ENCODE assay signal across 8 cellular contexts in the genomic region with DNA sequence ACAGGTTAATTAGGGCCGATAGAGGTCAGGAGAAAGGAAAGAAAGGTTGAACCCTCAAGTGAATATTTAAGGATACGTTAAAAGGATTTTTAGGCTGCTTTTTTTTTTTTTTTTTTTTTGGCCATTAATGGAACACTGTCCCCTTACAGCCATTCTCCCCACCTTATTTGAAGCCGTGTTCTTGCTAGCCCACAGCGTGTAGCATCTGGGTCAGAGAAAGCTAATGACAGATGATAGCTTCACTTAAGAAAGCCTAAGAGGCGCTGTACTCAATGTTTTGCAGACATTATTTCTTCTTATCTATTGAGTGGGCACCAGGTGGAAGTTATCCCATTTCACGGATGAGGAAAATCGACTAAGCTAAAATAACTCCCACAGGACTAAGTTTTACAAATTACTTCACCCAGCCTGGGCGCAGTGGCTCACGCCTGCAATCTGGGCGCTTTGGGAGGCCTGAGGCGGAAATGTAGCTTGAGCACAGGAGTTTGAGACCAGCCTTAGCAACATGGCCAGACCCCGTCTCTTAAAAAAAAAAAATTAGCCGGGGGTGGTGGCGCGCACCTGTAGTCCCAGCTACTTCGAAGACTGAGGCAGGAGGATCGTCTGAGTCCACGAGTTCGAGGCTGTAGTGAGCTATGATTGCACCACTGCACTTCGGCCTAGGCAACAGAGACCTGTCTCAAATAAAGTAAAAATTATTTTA. TPM values are rescaled to one million over a fixed set of nuclear protein-coding genes. Genes with fewer than 3 reads are reported as not detected.
DNase-seq lines count a peak whose midpoint lies in the region; ATAC-seq, FAIRE-seq and TF ChIP-seq lines count a peak whose summit lies in the region.

No MANE protein-coding gene starts in this region.

- no peaks in the 10 kb centered on the region for H3K9me3 ChIP-seq in CD4-positive, alpha-beta T cell (ENCODE audit: control insufficient read depth, low read length)

- H3K27ac Mint-ChIP-seq in CD4-positive, alpha-beta T cell: peak overlapping the region; percentile 80
- H3K27ac Mint-ChIP-seq in nephron progenitor cell: peak overlapping the region; percentile 99

- H3K27me3 ChIP-seq in CD4-positive, alpha-beta T cell (ENCODE audit: control insufficient read depth, insufficient read depth, low read length): no peaks in the 10 kb centered on the region

- H3K27ac ChIP-seq in CD4-positive, alpha-beta T cell (ENCODE audit: low read depth, low read length): peak overlapping the region; percentile 57
- peak overlapping the region; percentile 99 for H3K27ac ChIP-seq in cingulate gyrus (ENCODE audit: low read depth, low read length)

- peaks cover 41% of the 10 kb centered on the region for H3K4me1 Mint-ChIP-seq in CD4-positive, alpha-beta T cell (ENCODE audit: low read depth)
- H3K4me1 Mint-ChIP-seq in nephron progenitor cell: peaks cover 32% of the 10 kb centered on the region

- H3K4me3 Mint-ChIP-seq in CD4-positive, alpha-beta T cell: peak overlapping the region; percentile 95
- H3K4me3 Mint-ChIP-seq in nephron progenitor cell: peak overlapping the region; percentile 95

- CTCF ChIA-PET in CD4-positive, alpha-beta T cell (lab: Charles Lee): interaction anchor here (0.7 to 1.7 kb wide), 4 partner anchors 25 to 57 kb away, joined by 3 to 5 read pairs (median 4); no protein-coding TSS in a partner anchor

- no peaks in the 10 kb centered on the region for H3K9me3 Mint-ChIP-seq in CD4-positive, alpha-beta T cell
- no peaks in the 10 kb centered on the region for H3K9me3 Mint-ChIP-seq in nephron progenitor cell

- no peak for FAIRE-seq in frontal cortex (lab: Jason Lieb, UNC)

- H3K36me3 Mint-ChIP-seq in CD4-positive, alpha-beta T cell (ENCODE audit: low read depth): peaks cover 26% of the 10 kb centered on the region
- peaks cover 33% of the 10 kb centered on the region for H3K36me3 Mint-ChIP-seq in nephron progenitor cell (ENCODE audit: low read depth)

- ATAC-seq in CD4-positive, alpha-beta T cell (ENCODE audit: poor library complexity): no peak
- no peak for ATAC-seq in GM18873 (IDR thresholded peaks at IDR 0.05; ENCODE audit: low FRiP score, unreplicated experiment)
- no peak for ATAC-seq in GM21367 (IDR thresholded peaks at IDR 0.05; ENCODE audit: unreplicated experiment)

- no peak for DNase-seq in CD4-positive, alpha-beta T cell
- DNase-seq in M059J (ENCODE audit: low read depth) (peak; percentile 13), nephron progenitor cell (no peak), NCI-H1694 treated with DMSO at 0.1 percent for 48 hours (lab: John Stamatoyannopoulos, UW) (no peak), frontal cortex (ENCODE audit: low spot score in 2 of 2) (no peak)

- POLR2A ChIA-PET in CD4-positive, alpha-beta T cell (lab: Charles Lee): interaction anchor here (0.6 to 3.6 kb wide), 11 partner anchors 8 to 170 kb away, joined by 3 to 47 read pairs (median 5); a partner anchor contains a TSS

- H3K27me3 Mint-ChIP-seq in CD4-positive, alpha-beta T cell: no peaks in the 10 kb centered on the region
- peaks cover 5% of the 10 kb centered on the region for H3K27me3 Mint-ChIP-seq in nephron progenitor cell (ENCODE audit: low read depth, poor library complexity)

- TF ChIP-seq CTCF in CD4-positive, alpha-beta T cell (IDR thresholded peaks at IDR 0.05): no peak
- TF ChIP-seq CTCF in nephron progenitor cell (IDR thresholded peaks at IDR 0.05): no peak

- intact Hi-C loops in CD4-positive, alpha-beta T cell (cut with DNase I, micrococcal nuclease): loop anchor here in 1 of 2 experiments (2.0 kb wide), 2 partner anchors 17 to 51 kb away; no protein-coding TSS in a partner anchor

RNA-seq across cellular contexts. Expression of a gene that starts 1.0 kb away (rescaled TPM):
- total RNA-seq in CD4-positive, alpha-beta T cell: 1 to 10 TPM; 3.1 to 4.0 TPM
- 72.3 and 77.3 TPM in 2 replicates for total RNA-seq in M059J (2014; rRNA removed; shearing (Covaris generic))
- total RNA-seq in frontal cortex: 33.0 TPM

RNA-seq across cellular contexts. Expression of a gene that starts 52.0 kb away (rescaled TPM):
- 10 to 100 TPM; 44.2 to 44.6 TPM for total RNA-seq in CD4-positive, alpha-beta T cell
- total RNA-seq in M059J (2014; rRNA removed; shearing (Covaris generic)): 7.5 and 12.4 TPM in 2 replicates
- total RNA-seq in frontal cortex: 66.0 TPM
